9 cellular contexts compared by ENCODE assay signal in genomic region chr9:121744687-121745395, GRCh38.
DNase-seq lines count a peak whose midpoint lies in the region; ATAC-seq and TF ChIP-seq lines count a peak whose summit lies in the region.
"Had no signal": no experiment of that assay in that cellular context is flagged by ENCODE, and none has a peak within 500 bp of the region (broad histone marks: within the 10 kb centered on the region; RNA-seq: fewer than 3 reads in every experiment).

No MANE protein-coding gene starts in this region.

- H3K27me3 ChIP-seq in SK-N-SH (ENCODE audit: insufficient read depth) (no peaks in the 10 kb centered on the region), right cardiac atrium (ENCODE audit: control insufficient read depth, insufficient read depth) (no peaks in the 10 kb centered on the region)

- H3K27ac ChIP-seq in SK-N-SH (ENCODE audit: low read depth in 2 of 2, low read length in 1 of 2): peak overlapping the region; percentile 19 to 76; a peak in 2 of 4 replicates
- peak overlapping the region; percentile 100 for H3K27ac ChIP-seq in right cardiac atrium (ENCODE audit: low read length)

- no peak overlapping the region for H2AFZ ChIP-seq in SK-N-SH (ENCODE audit: low read depth)

- no peak for ATAC-seq in right cardiac atrium
- ATAC-seq in sciatic nerve: peak; percentile 1
- ATAC-seq in GM21515 (IDR thresholded peaks at IDR 0.05; ENCODE audit: unreplicated experiment): no peak
- no peak for ATAC-seq in GM21528 (IDR thresholded peaks at IDR 0.05; ENCODE audit: low FRiP score, unreplicated experiment)

- H3K9me3 ChIP-seq in SK-N-SH (no peaks in the 10 kb centered on the region), right cardiac atrium (ENCODE audit: control insufficient read depth, low read length) (no peaks in the 10 kb centered on the region)

- TF ChIP-seq CTCF in SK-N-SH (IDR thresholded peaks at IDR 0.05): no peak

- peaks cover 70% of the 10 kb centered on the region for H3K79me2 ChIP-seq in SK-N-SH (ENCODE audit: insufficient read depth)

- H3F3A ChIP-seq in SK-N-SH (replicated peaks; ENCODE audit: insufficient read depth): no peaks in the 10 kb centered on the region

- POLR2A ChIA-PET in SK-N-SH (lab: Yijun Ruan, JAX): no interaction called here

- 94% methylated on average over 11 of the region's 11 CpGs for WGBS in SK-N-SH (ENCODE audit: low lambda C conversion rate)
- WGBS in right cardiac atrium: 43% methylated on average over 11 of the region's 11 CpGs

- H3K4me1 ChIP-seq in SK-N-SH (ENCODE audit: control insufficient read depth in 1 of 2, insufficient read depth in 2 of 2, low read depth in 1 of 2, low read length in 1 of 2) (peaks cover 20 to 64% of the 10 kb centered on the region in 2 experiments; a peak in 3 of 4 replicates), right cardiac atrium (ENCODE audit: control insufficient read depth, insufficient read depth, low read length) (peaks cover 52% of the 10 kb centered on the region)

- intact Hi-C loops in right cardiac atrium (cut with DNase I) (loop anchor here in 3 of 4 donors (5.0 to 10.0 kb wide), 3 partner anchors 110 to 250 kb away; no protein-coding TSS in a partner anchor), sciatic nerve (cut with DNase I) (no loop called here)

- no peaks in the 10 kb centered on the region for H3K9me2 ChIP-seq in SK-N-SH

- peak; percentile 77 for DNase-seq in ELF-1 (ENCODE audit: low read depth, low spot score)
- DNase-seq in SK-N-SH: no peak
- DNase-seq in right cardiac atrium: peak in 1 of 3 donors; percentile 51
- DNase-seq in sciatic nerve (ENCODE audit: low spot score): no peak
- no peak for DNase-seq in activated naive CD4-positive, alpha-beta T cell treated with anti-CD3 and anti-CD28 coated beads, Interleukin-2, amount 50 U/mL, for 16 hours
- no peak for DNase-seq in stimulated activated CD4-positive, alpha-beta T cell treated with anti-CD3 and anti-CD28 coated beads, Interleukin-2, amount 100 ng/mL, for 24 hours
- DNase-seq: stimulated activated naive B cell treated with anti-CD40 and anti-IgM and Interleukin-4, amounts not matched to agents 10 μg/mL and 1 μg/mL and 100 μg/mL, for 72 hours had no signal

- peak overlapping the region; percentile 89 for H3K4me2 ChIP-seq in SK-N-SH

- no peaks in the 10 kb centered on the region for H3K36me3 ChIP-seq in SK-N-SH (replicated peaks in 1 of 2; ENCODE audit: control insufficient read depth in 1 of 2, insufficient read depth in 2 of 2, low read length in 1 of 2)

- peak overlapping the region in 1 of 2 experiments; percentile 69; a peak in 1 of 4 replicates for H3K4me3 ChIP-seq in SK-N-SH (ENCODE audit: low read depth in 2 of 2, low read length in 1 of 2)
- no peak overlapping the region for H3K4me3 ChIP-seq in right cardiac atrium (ENCODE audit: low read length)

- H4K20me1 ChIP-seq in SK-N-SH (ENCODE audit: insufficient read depth): peaks cover 39% of the 10 kb centered on the region

- 0 out of 2 replicates have a peak overlapping the region, but pooled peaks have one; percentile 66 for H3K9ac ChIP-seq in SK-N-SH

- no peak for TF ChIP-seq EP300 in SK-N-SH (IDR thresholded peaks at IDR 0.05; ENCODE audit: borderline replicate concordance in 1 of 2, low read depth in 1 of 2, low read length in 1 of 2)

- CTCF ChIA-PET in SK-N-SH (lab: Yijun Ruan, JAX): interaction anchor here (0.7 to 2.2 kb wide), 11 partner anchors 10 to 381 kb away, joined by 3 to 8 read pairs (median 4); no protein-coding TSS in a partner anchor

- no peak for TF ChIP-seq RAD21 in SK-N-SH (IDR thresholded peaks at IDR 0.05; ENCODE audit: low read length)

TF ChIP-seq in SK-N-SH, 30 proteins besides CTCF, POLR2A, EP300 and RAD21:
- TF ChIP-seq TCF12 (IDR thresholded peaks at IDR 0.05): 0 out of 2 replicates have a peak, but pooled peaks have one; percentile 36
- no peak for TF ChIP-seq FOSL2 (IDR thresholded peaks at IDR 0.05; ENCODE audit: borderline replicate concordance, low read depth)
